ENCODE assay signal across 8 cellular contexts in the genomic region with DNA sequence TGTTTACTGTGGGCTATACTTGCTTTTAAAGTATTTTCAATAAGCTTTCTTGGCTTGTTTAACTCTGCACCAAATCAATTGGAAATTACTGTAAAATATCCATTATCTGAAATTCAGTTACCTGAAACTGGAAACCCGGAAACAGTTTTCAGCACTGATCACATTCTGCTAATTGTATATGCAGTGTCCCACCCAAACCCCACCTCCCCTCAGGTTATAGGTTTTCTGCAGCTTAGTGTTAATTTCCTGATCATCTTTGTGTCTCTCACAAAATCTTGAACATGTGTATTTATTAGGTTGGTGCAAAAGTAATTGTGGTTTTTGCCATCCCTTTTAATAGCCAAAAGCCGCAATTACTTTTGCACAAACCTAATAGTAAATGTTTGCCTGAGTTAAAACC. TPM values are rescaled to one million over a fixed set of nuclear protein-coding genes. Genes with fewer than 3 reads are reported as not detected.
DNase-seq lines count a peak whose midpoint lies in the region; ATAC-seq, FAIRE-seq and TF ChIP-seq lines count a peak whose summit lies in the region.

No MANE protein-coding gene starts in this region.

- DNase-seq in GM18507 (ENCODE audit: extremely low spot score, insufficient read length, low read depth) (no peak), RWPE2 (ENCODE audit: low spot score) (no peak), fibroblast of the aortic adventitia (ENCODE audit: low read depth) (no peak), sigmoid colon (no peak), retina (no peak)

- 18 to 33% methylated on average over 2 of the region's 2 CpGs for WGBS in sigmoid colon, 2 donors

- peak overlapping the region; percentile 84 for H3K4me3 ChIP-seq in RWPE2 (ENCODE audit: severe bottlenecking)
- H3K4me3 ChIP-seq in fibroblast of the aortic adventitia (ENCODE audit: low read depth, low read length), result peak overlapping the region; percentile 92
- H3K4me3 ChIP-seq in sigmoid colon, result peak overlapping the region; percentile 68 to 94 (median 86)

- H3K27ac ChIP-seq in RWPE2 (ENCODE audit: poor library complexity, severe bottlenecking) (no peak overlapping the region), sigmoid colon (peak overlapping the region; percentile 80 to 94 (median 88))

- ATAC-seq in RWPE2 (ENCODE audit: low read depth), result no peak
- ATAC-seq in GM21717 (IDR thresholded peaks at IDR 0.05; ENCODE audit: unreplicated experiment), result no peak
- no peak for ATAC-seq in HG03378 (IDR thresholded peaks at IDR 0.05; ENCODE audit: unreplicated experiment)
- ATAC-seq in HG02938 (IDR thresholded peaks at IDR 0.05; ENCODE audit: unreplicated experiment), result no peak

- no peak for TF ChIP-seq POLR2A in sigmoid colon (IDR thresholded peaks at IDR 0.05)

- peak; percentile 45 for FAIRE-seq in GM18507 (lab: Jason Lieb, UNC)

- intact Hi-C loops in sigmoid colon (cut with DNase I), result loop anchor here (5.0 to 10.0 kb wide), 3 partner anchors 261 to 589 kb away; partner anchors contain the start of genes PPIC and PRDM6

- TF ChIP-seq EP300 in sigmoid colon (IDR thresholded peaks at IDR 0.05), result no peak

- no peak for TF ChIP-seq CTCF in RWPE2 (IDR thresholded peaks at IDR 0.05; ENCODE audit: poor library complexity, severe bottlenecking)
- TF ChIP-seq CTCF in fibroblast of the aortic adventitia (IDR thresholded peaks at IDR 0.05; ENCODE audit: insufficient read depth, low read length), result no peak
- TF ChIP-seq CTCF in sigmoid colon (IDR thresholded peaks at IDR 0.05), result no peak

- H3K9me3 ChIP-seq in RWPE2 (ENCODE audit: severe bottlenecking) (no peaks in the 10 kb centered on the region), sigmoid colon (no peaks in the 10 kb centered on the region)

- peaks cover 5% of the 10 kb centered on the region for H3K4me1 ChIP-seq in RWPE2 (ENCODE audit: insufficient read depth, poor library complexity, severe bottlenecking)
- H3K4me1 ChIP-seq in sigmoid colon, result peaks cover 0 to 34% (median 19%) of the 10 kb centered on the region in 4 donors

- H3K27me3 ChIP-seq in RWPE2 (ENCODE audit: insufficient read depth, poor library complexity, severe bottlenecking), result no peaks in the 10 kb centered on the region
- no peaks in the 10 kb centered on the region for H3K27me3 ChIP-seq in sigmoid colon

- H3K36me3 ChIP-seq in RWPE2 (ENCODE audit: low read depth) (no peaks in the 10 kb centered on the region; the same call in 1 of the 2 replicates), sigmoid colon (no peaks in the 10 kb centered on the region)

RNA-seq across cellular contexts. Expression of gene SNX2, which starts 1.3 kb away (rescaled TPM):
- total RNA-seq in fibroblast of the aortic adventitia (ENCODE audit: low replicate concordance), result 89.4 and 184 TPM in 2 replicates
- total RNA-seq in sigmoid colon, result 100 to 1,000 TPM in 1 of 4 donors, 10 to 100 TPM in 3; 50.2 to 111 (median 82.3) TPM
- polyA plus RNA-seq in sigmoid colon, result 10 to 100 TPM; 48.6 to 61.5 (median 56.5) TPM
